In the genomic region with DNA sequence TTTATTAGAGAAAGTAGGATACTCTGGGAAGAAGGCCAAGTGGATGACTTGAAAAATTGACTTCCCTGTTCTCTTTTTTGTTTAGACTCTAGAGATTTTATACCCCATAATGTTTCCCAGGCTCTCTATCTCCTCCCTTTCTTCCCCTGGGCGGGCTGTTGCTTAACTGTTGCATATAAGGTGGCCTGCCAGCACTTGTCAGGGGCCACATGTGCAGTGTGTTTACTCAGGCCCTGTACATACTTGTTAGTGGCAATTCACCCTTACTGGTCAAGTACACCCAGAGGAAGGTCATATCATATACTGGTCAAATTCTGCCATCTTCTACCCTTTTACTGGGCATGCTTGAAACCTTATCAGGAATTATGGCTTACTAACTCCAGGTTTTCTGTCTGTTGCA, we compare ENCODE assay signal across 11 cellular contexts.
DNase-seq lines count a peak whose midpoint lies in the region; ATAC-seq and TF ChIP-seq lines count a peak whose summit lies in the region.
"Had no signal": no experiment of that assay in that cellular context is flagged by ENCODE, and none has a peak within 500 bp of the region (broad histone marks: within the 10 kb centered on the region; RNA-seq: fewer than 3 reads in every experiment).

No MANE protein-coding gene starts in this region.

- H3K27me3 ChIP-seq in fibroblast of lung (ENCODE audit: control insufficient read depth, insufficient read depth, low read length) (no peaks in the 10 kb centered on the region), sigmoid colon (no peaks in the 10 kb centered on the region), hepatocyte (no peaks in the 10 kb centered on the region)
- H3K27me3 ChIP-seq: right lobe of liver had no signal

- WGBS in sigmoid colon, 2 donors: 29 to 39% methylated on average over 1 of the region's 1 CpG
- WGBS in hepatocyte (ENCODE audit: low lambda C conversion rate, missing lambda C conversion rate): 75% methylated on average over 1 of the region's 1 CpG

- H3K36me3 ChIP-seq in fibroblast of lung (ENCODE audit: control insufficient read depth, insufficient read depth, low read length): no peaks in the 10 kb centered on the region
- no peaks in the 10 kb centered on the region for H3K36me3 ChIP-seq in sigmoid colon
- no peaks in the 10 kb centered on the region for H3K36me3 ChIP-seq in hepatocyte (replicated peaks; ENCODE audit: insufficient read depth, low read depth)
- H3K36me3 ChIP-seq: right lobe of liver had no signal

- H4K20me1 ChIP-seq in fibroblast of lung (ENCODE audit: control insufficient read depth, extremely low read depth, insufficient read depth, low read length): no peaks in the 10 kb centered on the region
- no peaks in the 10 kb centered on the region for H4K20me1 ChIP-seq in hepatocyte (ENCODE audit: insufficient read depth, poor library complexity, severe bottlenecking)

- H2AFZ ChIP-seq in fibroblast of lung (ENCODE audit: low read length) (peak overlapping the region; percentile 22), hepatocyte (no peak overlapping the region)

- ATAC-seq in GM18870 (IDR thresholded peaks at IDR 0.05; ENCODE audit: unreplicated experiment): peak; percentile 13
- no peak for ATAC-seq in GM19452 (IDR thresholded peaks at IDR 0.05; ENCODE audit: unreplicated experiment)
- ATAC-seq in GM19463 (IDR thresholded peaks at IDR 0.05; ENCODE audit: unreplicated experiment): no peak
- ATAC-seq: right lobe of liver had no signal

- H3K4me2 ChIP-seq in fibroblast of lung (ENCODE audit: extremely low read depth, insufficient read depth, low read length): peak overlapping the region; percentile 62
- no peak overlapping the region for H3K4me2 ChIP-seq in hepatocyte

- DNase-seq in NCI-H510A (lab: John Stamatoyannopoulos, UW) (peak; percentile 21), fibroblast of lung (ENCODE audit: low read depth in 2 of 2) (peak in 1 of 2 donors; percentile 83), sigmoid colon (peak; percentile 75), NCI-H526 treated with DMSO at 0.1 percent for 48 hours (lab: John Stamatoyannopoulos, UW) (no peak), hepatocyte (ENCODE audit: low spot score) (no peak)
- DNase-seq: right lobe of liver, T-helper 9 cell had no signal

- TF ChIP-seq EP300 in sigmoid colon (IDR thresholded peaks at IDR 0.05): no peak

- H3K4me3 ChIP-seq in fibroblast of lung (replicated peaks in 1 of 4; ENCODE audit: control extremely low read depth in 1 of 4, insufficient read depth in 1 of 4, low read depth in 3 of 4, low read length in 4 of 4) (peak overlapping the region in 2 of 4 experiments; percentile 6 to 13), sigmoid colon (no peak overlapping the region), hepatocyte (no peak overlapping the region)
- H3K4me3 ChIP-seq: lung, right lobe of liver had no signal

- no peak for TF ChIP-seq CTCF in fibroblast of lung (conservative IDR thresholded peaks at IDR 0.05 in 1 of 2, IDR thresholded peaks at IDR 0.05 in 1 of 2; ENCODE audit: low read depth in 1 of 2, low read length in 2 of 2)
- no peak for TF ChIP-seq CTCF in sigmoid colon (IDR thresholded peaks at IDR 0.05)
- TF ChIP-seq CTCF in hepatocyte (IDR thresholded peaks at IDR 0.05; ENCODE audit: poor library complexity): no peak

- H3K9ac ChIP-seq in fibroblast of lung (ENCODE audit: insufficient read depth, low read length): no peak overlapping the region

- H3K27ac ChIP-seq in fibroblast of lung (ENCODE audit: insufficient read depth, low read length) (peak overlapping the region; percentile 10), sigmoid colon (peak overlapping the region; percentile 41 to 61 (median 46)), hepatocyte (no peak overlapping the region)
- H3K27ac ChIP-seq: right lobe of liver had no signal

- H3K9me2 ChIP-seq in hepatocyte (replicated peaks; ENCODE audit: insufficient read depth): no peaks in the 10 kb centered on the region

- H3K79me2 ChIP-seq in fibroblast of lung (ENCODE audit: control insufficient read depth, insufficient read depth, low read length) (no peaks in the 10 kb centered on the region), hepatocyte (no peaks in the 10 kb centered on the region)

- H3K4me1 ChIP-seq in fibroblast of lung (ENCODE audit: control insufficient read depth, extremely low read depth, insufficient read depth, low read length) (no peaks in the 10 kb centered on the region), sigmoid colon (peaks cover 0 to 21% (median 12%) of the 10 kb centered on the region in 4 donors), hepatocyte (ENCODE audit: insufficient read depth) (no peaks in the 10 kb centered on the region)
- H3K4me1 ChIP-seq: right lobe of liver had no signal

- intact Hi-C loops in sigmoid colon (cut with DNase I): no loop called here

- H3K9me3 ChIP-seq in fibroblast of lung (ENCODE audit: control insufficient read depth, insufficient read depth, low read depth, low read length): no peaks in the 10 kb centered on the region
- H3K9me3 ChIP-seq in sigmoid colon: no peaks in the 10 kb centered on the region
- H3K9me3 ChIP-seq in hepatocyte (ENCODE audit: low read depth): no peaks in the 10 kb centered on the region
- H3K9me3 ChIP-seq: right lobe of liver had no signal

- no peak for TF ChIP-seq POLR2A in sigmoid colon (IDR thresholded peaks at IDR 0.05)

Comparison
In these comparisons a context has a peak if more than half of its experiments do, and no peak if none do; other contexts are left out.
1. DNase-seq: peak in NCI-H510A (single experiment) and sigmoid colon (single experiment); none in NCI-H526 treated with DMSO at 0.1 percent for 48 hours (single experiment) and hepatocyte (single experiment).